ENCODE assay signal across 8 cellular contexts in the genomic region with DNA sequence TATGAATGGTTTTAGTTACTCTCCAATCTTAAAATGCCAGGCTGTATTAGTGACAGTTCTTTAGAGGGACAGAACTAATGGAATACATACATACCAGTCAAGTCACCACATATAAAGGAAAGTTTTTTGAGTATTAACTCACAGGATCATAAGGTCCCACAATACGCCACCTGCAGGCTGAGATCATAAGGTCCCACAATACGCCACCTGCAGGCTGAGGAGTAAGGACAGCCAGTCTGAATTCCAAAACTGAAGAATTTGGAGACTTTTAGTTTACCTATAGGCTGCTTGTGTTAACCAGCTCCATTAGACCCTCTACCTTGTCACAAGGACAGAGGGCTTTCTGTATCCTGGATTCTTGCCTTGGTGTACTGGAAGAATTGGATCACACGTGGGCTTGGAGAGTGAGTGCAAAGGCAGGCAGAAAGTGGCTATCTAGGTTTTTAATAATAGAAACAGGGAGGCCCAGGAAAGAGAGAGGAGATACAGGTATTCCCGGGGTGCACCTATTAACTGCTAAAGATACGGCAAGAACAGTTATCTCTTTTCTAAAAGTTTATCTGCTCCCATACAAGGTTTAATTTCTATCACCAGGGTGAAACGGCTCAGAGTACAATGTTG.
DNase-seq lines count a peak whose midpoint lies in the region; ATAC-seq, FAIRE-seq and TF ChIP-seq lines count a peak whose summit lies in the region.

No MANE protein-coding gene starts in this region.

- TF ChIP-seq CTCF in D721Med (IDR thresholded peaks at IDR 0.05; ENCODE audit: insufficient read depth, missing control alignments): peak; percentile 71

- no peak for FAIRE-seq in D721Med (lab: Jason Lieb, UNC)

- DNase-seq in D721Med (ENCODE audit: insufficient read length, low spot score) (no peak), SK-N-DZ (ENCODE audit: low spot score) (peak; percentile 4), kidney tubule cell (ENCODE audit: low spot score) (peak; percentile 26), NCI-H2029 treated with DMSO at 0.1 percent for 48 hours (lab: John Stamatoyannopoulos, UW) (no peak)
- DNase-seq in stimulated activated CD4-positive, alpha-beta T cell treated with anti-CD3 and anti-CD28 coated beads, Interleukin-15, amount 100 ng/mL, for 24 hours: no peak
- no peak for DNase-seq in stimulated activated CD4-positive, alpha-beta T cell treated with anti-CD3 and anti-CD28 coated beads, Interleukin-4, amount 100 ng/mL, for 4 hours

- ATAC-seq in GM19395 (IDR thresholded peaks at IDR 0.05; ENCODE audit: unreplicated experiment) (peak; percentile 89), HG03354 (IDR thresholded peaks at IDR 0.05; ENCODE audit: poor library complexity, severe bottlenecking, unreplicated experiment) (peak; percentile 93)

Comparison
In these comparisons a context has a peak if more than half of its experiments do, and no peak if none do; other contexts are left out.
1. DNase-seq: peak in SK-N-DZ (single experiment) and kidney tubule cell (single experiment); none in D721Med (single experiment), stimulated activated CD4-positive, alpha-beta T cell treated with anti-CD3 and anti-CD28 coated beads, Interleukin-15, amount 100 ng/mL, for 24 hours (single experiment), stimulated activated CD4-positive, alpha-beta T cell treated with anti-CD3 and anti-CD28 coated beads, Interleukin-4, amount 100 ng/mL, for 4 hours (0 of 2) and NCI-H2029 treated with DMSO at 0.1 percent for 48 hours (single experiment).